ENCODE assay signal across 8 cellular contexts in genomic region chr11:6635082-6635932, GRCh38. TPM values are rescaled to one million over a fixed set of nuclear protein-coding genes. Genes with fewer than 3 reads are reported as not detected.
DNase-seq lines count a peak whose midpoint lies in the region; ATAC-seq, FAIRE-seq and TF ChIP-seq lines count a peak whose summit lies in the region.

No MANE protein-coding gene starts in this region.

- FAIRE-seq in GM12891 (lab: Jason Lieb, UNC): peak; percentile 65

- no peak overlapping the region for H3K4me3 ChIP-seq in psoas muscle

- H3K4me1 ChIP-seq in psoas muscle: peaks cover 4% of the 10 kb centered on the region

- intact Hi-C loops in cardiac septum (cut with DNase I): no loop called here
- intact Hi-C loops in psoas muscle (cut with DNase I): no loop called here

- ATAC-seq in psoas muscle (peak; percentile 46 to 69 (median 54)), GM19455 (IDR thresholded peaks at IDR 0.05; ENCODE audit: unreplicated experiment) (no peak), GM21390 (IDR thresholded peaks at IDR 0.05; ENCODE audit: unreplicated experiment) (no peak)

- peak overlapping the region; percentile 46 for H3K27ac ChIP-seq in psoas muscle

- DNase-seq in GM12891 (ENCODE audit: insufficient read length, low spot score): no peak
- peak; percentile 53 for DNase-seq in SW480 (ENCODE audit: low spot score)
- DNase-seq in cardiac septum (ENCODE audit: low spot score): peak; percentile 82
- DNase-seq in psoas muscle: peak; percentile 51 to 81
- no peak for DNase-seq in GM19240 (ENCODE audit: insufficient read length, low spot score)
- no peak for DNase-seq in activated naive CD8-positive, alpha-beta T cell treated with anti-CD3 and anti-CD28 coated beads for 36 hours

- H3K36me3 ChIP-seq in psoas muscle (ENCODE audit: insufficient read depth in 1 of 2, low read depth in 1 of 2): peaks cover 0 to 12% of the 10 kb centered on the region in 2 donors

- WGBS in psoas muscle, 3 donors: 33 to 42% (median 39%) methylated on average over 10 of the region's 10 CpGs

- no peak overlapping the region for H3K27ac Mint-ChIP-seq in activated naive CD8-positive, alpha-beta T cell treated with anti-CD3 and anti-CD28 coated beads for 36 hours

- TF ChIP-seq CTCF in psoas muscle (IDR thresholded peaks at IDR 0.05): no peak

- no peaks in the 10 kb centered on the region for H3K27me3 ChIP-seq in psoas muscle (ENCODE audit: insufficient read depth in 3 of 3, low read length in 2 of 3)

- TF ChIP-seq POLR2A in GM12891 (IDR thresholded peaks at IDR 0.05; ENCODE audit: low read depth, low read length): no peak

- H3K9me3 Mint-ChIP-seq in activated naive CD8-positive, alpha-beta T cell treated with anti-CD3 and anti-CD28 coated beads for 36 hours: no peaks in the 10 kb centered on the region

- H3K4me1 Mint-ChIP-seq in activated naive CD8-positive, alpha-beta T cell treated with anti-CD3 and anti-CD28 coated beads for 36 hours: peaks cover 8% of the 10 kb centered on the region

- no peaks in the 10 kb centered on the region for H3K9me3 ChIP-seq in psoas muscle

- no peaks in the 10 kb centered on the region for H3K27me3 Mint-ChIP-seq in activated naive CD8-positive, alpha-beta T cell treated with anti-CD3 and anti-CD28 coated beads for 36 hours

- no peak overlapping the region for H3K4me3 Mint-ChIP-seq in activated naive CD8-positive, alpha-beta T cell treated with anti-CD3 and anti-CD28 coated beads for 36 hours

- H3K36me3 Mint-ChIP-seq in activated naive CD8-positive, alpha-beta T cell treated with anti-CD3 and anti-CD28 coated beads for 36 hours: no peaks in the 10 kb centered on the region

TF ChIP-seq in GM12891, 5 proteins besides CTCF, POLR2A, EP300 and RAD21:
- TF ChIP-seq POLR2AphosphoS5 (IDR thresholded peaks at IDR 0.05; ENCODE audit: low read depth, low read length) (no peak), SPI1 (IDR thresholded peaks at IDR 0.05; ENCODE audit: low read depth, low read length) (no peak), POU2F2 (IDR thresholded peaks at IDR 0.05; ENCODE audit: low read depth, low read length) (no peak), PAX5 (IDR thresholded peaks at IDR 0.05; ENCODE audit: insufficient read depth, low read length, severe bottlenecking) (no peak), TAF1 (IDR thresholded peaks at IDR 0.05; ENCODE audit: low read depth, low read length) (no peak)

RNA-seq across cellular contexts. Expression of gene TPP1, which starts 16.1 kb away (rescaled TPM):
- 49.7 TPM for polyA plus RNA-seq in GM12891 (2012; ENCODE audit: low read depth, missing spikeins)
- total RNA-seq in cardiac septum (72.0 TPM), psoas muscle (10 to 100 TPM; 28.0 to 50.2 (median 35.8) TPM)
- 10 to 100 TPM; 11.8 to 30.0 (median 21.6) TPM for polyA plus RNA-seq in psoas muscle
- total RNA-seq in activated naive CD8-positive, alpha-beta T cell treated with anti-CD3 and anti-CD28 coated beads for 36 hours: 10 to 100 TPM; 30.7 to 33.7 TPM

RNA-seq across cellular contexts. Expression of gene DCHS1, which starts 20.3 kb away (rescaled TPM):
- polyA plus RNA-seq in GM12891 (2012; ENCODE audit: low read depth, missing spikeins): 0.98 TPM
- 9.2 TPM for total RNA-seq in cardiac septum
- 1 to 10 TPM; 3.2 to 7.2 (median 5.4) TPM for total RNA-seq in psoas muscle
- 1 to 10 TPM in 2 of 3 donors, under 1 TPM in 1; 0.98 to 1.7 (median 1.1) TPM for polyA plus RNA-seq in psoas muscle
- 1 to 10 TPM; 1.3 to 1.4 TPM for total RNA-seq in activated naive CD8-positive, alpha-beta T cell treated with anti-CD3 and anti-CD28 coated beads for 36 hours

RNA-seq across cellular contexts. Expression of gene TAF10, which starts 23.3 kb away (rescaled TPM):
- polyA plus RNA-seq in GM12891 (2012; ENCODE audit: low read depth, missing spikeins): 241 TPM
- total RNA-seq in cardiac septum (126 TPM), psoas muscle (100 to 1,000 TPM in 2 of 4 donors, 10 to 100 TPM in 2; 70.4 to 119 (median 99.5) TPM)
- polyA plus RNA-seq in psoas muscle: 10 to 100 TPM; 67.0 to 80.3 (median 67.1) TPM
- 100 to 1,000 TPM; 156 to 160 TPM for total RNA-seq in activated naive CD8-positive, alpha-beta T cell treated with anti-CD3 and anti-CD28 coated beads for 36 hours

RNA-seq across cellular contexts. Expression of gene ILK, which starts 31.7 kb away (rescaled TPM):
- 56.8 TPM for polyA plus RNA-seq in GM12891 (2012; ENCODE audit: low read depth, missing spikeins)
- total RNA-seq in cardiac septum (229 TPM), psoas muscle (10 to 100 TPM; 68.3 to 96.6 (median 84.3) TPM)
- polyA plus RNA-seq in psoas muscle: 100 to 1,000 TPM in 2 of 3 donors, 10 to 100 TPM in 1; 75.8 to 173 (median 104) TPM
- total RNA-seq in activated naive CD8-positive, alpha-beta T cell treated with anti-CD3 and anti-CD28 coated beads for 36 hours: 10 to 100 TPM; 66.1 to 68.0 TPM

RNA-seq across cellular contexts. Expression of gene RRP8, which starts 31.9 kb away (rescaled TPM):
- 15.0 TPM for polyA plus RNA-seq in GM12891 (2012; ENCODE audit: low read depth, missing spikeins)
- total RNA-seq in cardiac septum (21.3 TPM), psoas muscle (10 to 100 TPM; 11.6 to 18.6 (median 15.5) TPM)
- polyA plus RNA-seq in psoas muscle: 10 to 100 TPM; 18.4 to 34.0 (median 26.1) TPM
- total RNA-seq in activated naive CD8-positive, alpha-beta T cell treated with anti-CD3 and anti-CD28 coated beads for 36 hours: 10 to 100 TPM; 37.8 to 45.3 TPM

Comparison
In these comparisons a context has a peak if more than half of its experiments do, and no peak if none do; other contexts are left out.
1. DNase-seq: peak in SW480 (single experiment), cardiac septum (single experiment) and psoas muscle (2 of 2); none in GM12891 (single experiment), GM19240 (single experiment) and activated naive CD8-positive, alpha-beta T cell treated with anti-CD3 and anti-CD28 coated beads for 36 hours (single experiment).
2. ATAC-seq: peak in psoas muscle (4 of 4); none in GM19455 (single experiment) and GM21390 (single experiment).